ENCODE assay signal across 1 cellular context in the genomic region with DNA sequence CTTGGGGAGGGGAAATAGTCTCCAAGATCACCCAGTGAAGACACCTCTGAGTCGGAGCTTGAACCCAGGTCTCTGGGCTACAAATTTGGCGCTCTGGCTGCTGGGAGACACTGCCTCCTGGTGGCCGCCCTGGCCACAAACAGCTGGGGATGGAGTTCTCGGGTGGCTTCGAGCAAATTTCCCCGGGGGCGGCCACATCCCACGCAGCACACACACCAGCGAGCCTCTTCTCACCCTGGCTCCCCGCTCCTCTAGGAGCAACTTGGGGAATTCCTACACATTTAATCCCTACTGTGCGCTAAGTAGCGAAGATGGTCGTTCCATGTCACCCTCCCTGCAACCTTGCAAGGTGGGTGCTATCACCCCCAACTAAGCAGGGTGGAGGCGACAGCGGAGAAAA.
TF ChIP-seq lines count a peak whose summit lies in the region.

No MANE protein-coding gene starts in this region.

TF ChIP-seq in K562, 482 proteins besides CTCF, POLR2A, EP300 and RAD21 (continued from another document):
- TF ChIP-seq PHF21A (IDR thresholded peaks at IDR 0.05; ENCODE audit: borderline replicate concordance, low read depth) (no peak), SAFB (IDR thresholded peaks at IDR 0.05; ENCODE audit: borderline replicate concordance, low read depth, low read length) (0 out of 2 replicates have a peak, but pooled peaks have one; percentile 23), SMC3 (conservative IDR thresholded peaks at IDR 0.05; ENCODE audit: insufficient read depth, low read depth, low read length) (peak; percentile 70), RCOR1 (IDR thresholded peaks at IDR 0.05; ENCODE audit: borderline replicate concordance in 1 of 2, low read depth in 2 of 2, low read length in 2 of 2) (0 out of 4 replicates have a peak, but pooled peaks of 1 of the 2 experiments have one; percentile 11), DACH1 (IDR thresholded peaks at IDR 0.05; ENCODE audit: partially characterized antibody) (peak; percentile 19), ZKSCAN1 (IDR thresholded peaks at IDR 0.05; ENCODE audit: low read depth, low read length) (peak; percentile 88), YY1 (IDR thresholded peaks at IDR 0.05; ENCODE audit: borderline replicate concordance in 1 of 3, control insufficient read depth in 1 of 3, extremely low read depth in 1 of 3, insufficient read depth in 3 of 3, insufficient read length in 1 of 3, insufficient replicate concordance in 2 of 3, low read depth in 1 of 3, low read length in 2 of 3) (peak in 1 of 3 experiments; percentile 7)
- TF ChIP-seq, protein P1, sequence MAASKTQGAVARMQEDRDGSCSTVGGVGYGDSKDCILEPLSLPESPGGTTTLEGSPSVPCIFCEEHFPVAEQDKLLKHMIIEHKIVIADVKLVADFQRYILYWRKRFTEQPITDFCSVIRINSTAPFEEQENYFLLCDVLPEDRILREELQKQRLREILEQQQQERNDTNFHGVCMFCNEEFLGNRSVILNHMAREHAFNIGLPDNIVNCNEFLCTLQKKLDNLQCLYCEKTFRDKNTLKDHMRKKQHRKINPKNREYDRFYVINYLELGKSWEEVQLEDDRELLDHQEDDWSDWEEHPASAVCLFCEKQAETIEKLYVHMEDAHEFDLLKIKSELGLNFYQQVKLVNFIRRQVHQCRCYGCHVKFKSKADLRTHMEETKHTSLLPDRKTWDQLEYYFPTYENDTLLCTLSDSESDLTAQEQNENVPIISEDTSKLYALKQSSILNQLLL (CRISPR knock-in tag; IDR thresholded peaks at IDR 0.05; ENCODE audit: borderline replicate concordance), result no peak
- TF ChIP-seq, protein P2, sequence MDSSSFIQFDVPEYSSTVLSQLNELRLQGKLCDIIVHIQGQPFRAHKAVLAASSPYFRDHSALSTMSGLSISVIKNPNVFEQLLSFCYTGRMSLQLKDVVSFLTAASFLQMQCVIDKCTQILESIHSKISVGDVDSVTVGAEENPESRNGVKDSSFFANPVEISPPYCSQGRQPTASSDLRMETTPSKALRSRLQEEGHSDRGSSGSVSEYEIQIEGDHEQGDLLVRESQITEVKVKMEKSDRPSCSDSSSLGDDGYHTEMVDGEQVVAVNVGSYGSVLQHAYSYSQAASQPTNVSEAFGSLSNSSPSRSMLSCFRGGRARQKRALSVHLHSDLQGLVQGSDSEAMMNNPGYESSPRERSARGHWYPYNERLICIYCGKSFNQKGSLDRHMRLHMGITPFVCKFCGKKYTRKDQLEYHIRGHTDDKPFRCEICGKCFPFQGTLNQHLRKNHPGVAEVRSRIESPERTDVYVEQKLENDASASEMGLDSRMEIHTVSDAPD (CRISPR knock-in tag; IDR thresholded peaks at IDR 0.05), result no peak
- TF ChIP-seq, protein P3, sequence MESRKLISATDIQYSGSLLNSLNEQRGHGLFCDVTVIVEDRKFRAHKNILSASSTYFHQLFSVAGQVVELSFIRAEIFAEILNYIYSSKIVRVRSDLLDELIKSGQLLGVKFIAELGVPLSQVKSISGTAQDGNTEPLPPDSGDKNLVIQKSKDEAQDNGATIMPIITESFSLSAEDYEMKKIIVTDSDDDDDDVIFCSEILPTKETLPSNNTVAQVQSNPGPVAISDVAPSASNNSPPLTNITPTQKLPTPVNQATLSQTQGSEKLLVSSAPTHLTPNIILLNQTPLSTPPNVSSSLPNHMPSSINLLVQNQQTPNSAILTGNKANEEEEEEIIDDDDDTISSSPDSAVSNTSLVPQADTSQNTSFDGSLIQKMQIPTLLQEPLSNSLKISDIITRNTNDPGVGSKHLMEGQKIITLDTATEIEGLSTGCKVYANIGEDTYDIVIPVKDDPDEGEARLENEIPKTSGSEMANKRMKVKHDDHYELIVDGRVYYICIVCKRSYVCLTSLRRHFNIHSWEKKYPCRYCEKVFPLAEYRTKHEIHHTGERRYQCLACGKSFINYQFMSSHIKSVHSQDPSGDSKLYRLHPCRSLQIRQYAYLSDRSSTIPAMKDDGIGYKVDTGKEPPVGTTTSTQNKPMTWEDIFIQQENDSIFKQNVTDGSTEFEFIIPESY (CRISPR knock-in tag; IDR thresholded peaks at IDR 0.05), result peak; percentile 87
- TF ChIP-seq, protein P4, sequence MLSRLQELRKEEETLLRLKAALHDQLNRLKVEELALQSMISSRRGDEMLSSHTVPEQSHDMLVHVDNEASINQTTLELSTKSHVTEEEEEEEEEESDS (CRISPR knock-in tag; IDR thresholded peaks at IDR 0.05), result no peak
